ENCODE assay signal across 8 cellular contexts in the genomic region with DNA sequence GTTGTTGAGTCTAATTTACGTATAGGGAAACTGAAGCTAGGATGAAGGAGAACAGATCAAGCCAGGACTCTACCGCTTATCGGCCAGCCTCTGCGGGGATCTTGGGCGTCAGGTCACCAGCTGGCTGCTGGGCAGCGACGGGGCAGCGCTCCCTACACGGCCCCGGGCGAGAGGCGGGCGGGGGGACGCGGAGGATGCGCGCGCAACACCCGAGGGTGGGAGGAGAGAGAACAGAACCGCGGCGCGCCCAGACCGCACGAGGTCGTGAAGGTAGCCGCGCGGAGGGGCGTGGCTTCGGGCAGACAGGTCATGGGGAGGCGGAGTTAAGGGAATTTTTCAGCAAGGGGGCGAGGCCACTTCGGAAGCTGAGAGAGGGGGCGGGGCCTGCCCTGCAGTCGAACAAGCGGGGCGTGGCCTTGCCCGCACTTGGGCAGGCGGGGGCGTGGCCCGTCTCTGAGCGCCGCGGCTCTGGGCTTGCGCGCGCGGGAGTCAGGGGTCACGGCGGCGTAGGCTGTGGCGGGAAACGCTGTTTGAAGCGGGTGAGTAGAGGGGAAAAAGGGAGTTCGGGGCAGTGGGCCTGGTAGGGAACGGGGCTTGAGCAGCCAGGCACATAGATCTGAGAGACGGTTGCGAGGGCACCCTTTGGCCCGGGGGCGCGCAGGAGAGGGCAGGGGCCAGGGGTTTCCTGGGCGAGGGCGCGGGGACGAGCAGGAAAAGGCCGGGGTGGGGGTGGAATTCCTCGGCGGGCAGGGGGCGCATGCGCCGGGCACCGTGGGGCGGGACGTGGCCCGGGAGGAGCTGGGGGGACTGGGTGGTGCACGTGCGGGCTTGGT. TPM values are rescaled to one million over a fixed set of nuclear protein-coding genes. Genes with fewer than 3 reads are reported as not detected.
DNase-seq lines count a peak whose midpoint lies in the region; ATAC-seq and TF ChIP-seq lines count a peak whose summit lies in the region.

TSS of gene POLD1 (plus strand) at position 496 of the 833 bp plus-strand sequence. CDS start 14,505 bp downstream, outside the sequence.

- DNase-seq in AML-193 (lab: John Stamatoyannopoulos, UW) = peak; percentile 96 to 98
- peak; percentile 99 for DNase-seq in GM19238 (ENCODE audit: insufficient read length, low spot score)
- peak; percentile 97 to 98 for DNase-seq in NCI-H524 (lab: John Stamatoyannopoulos, UW)
- peak; percentile 100 for DNase-seq in activated CD4-positive, alpha-beta T cell treated with anti-CD3 and anti-CD28 coated beads for 36 hours
- peak; percentile 99 for DNase-seq in choroid plexus epithelial cell (ENCODE audit: low read depth)
- DNase-seq in kidney glomerular epithelial cell (lab: John Stamatoyannopoulos, UW) = peak; percentile 97
- peak; percentile 97 to 99 for DNase-seq in stimulated activated CD4-positive, alpha-beta T cell treated with anti-CD3 and anti-CD28 coated beads, Interleukin-1b, Interleukin-23, amount 100 ng/mL, for 1 hour (ENCODE audit: low read depth in 2 of 2)

- POLR2A ChIA-PET in activated CD4-positive, alpha-beta T cell treated with anti-CD3 and anti-CD28 coated beads for 36 hours (lab: Charles Lee) = interaction anchor here (0.6 to 1.3 kb wide), 7 partner anchors 8 to 393 kb away, joined by 3 to 6 read pairs (median 3); partner anchors contain the start of genes JOSD2 and NR1H2

- no peaks in the 10 kb centered on the region for H3K27me3 Mint-ChIP-seq in activated CD4-positive, alpha-beta T cell treated with anti-CD3 and anti-CD28 coated beads for 36 hours

- peaks cover 47% of the 10 kb centered on the region for H3K36me3 Mint-ChIP-seq in activated CD4-positive, alpha-beta T cell treated with anti-CD3 and anti-CD28 coated beads for 36 hours (ENCODE audit: low read depth)

- CTCF ChIA-PET in activated CD4-positive, alpha-beta T cell treated with anti-CD3 and anti-CD28 coated beads for 36 hours (lab: Charles Lee) = interaction anchor here (0.6 to 1.2 kb wide), 6 partner anchors 15 to 1976 kb away, joined by 3 to 4 read pairs (median 3); no protein-coding TSS in a partner anchor

- peaks cover 27% of the 10 kb centered on the region for H3K4me1 Mint-ChIP-seq in activated CD4-positive, alpha-beta T cell treated with anti-CD3 and anti-CD28 coated beads for 36 hours

- intact Hi-C loops in activated CD4-positive, alpha-beta T cell treated with anti-CD3 and anti-CD28 coated beads for 36 hours (cut with DNase I, micrococcal nuclease) = loop anchor here (1.0 to 2.0 kb wide), 14 partner anchors 8 to 743 kb away; partner anchors contain the start of genes JOSD2 (in 2 of the 2), NR1H2 (in 2 of the 2), CTU1 (in 1 of the 2) and EMC10 (in 1 of the 2)

- peak within 1 kb of the TSS; percentile 67 for H3K4me3 ChIP-seq in choroid plexus epithelial cell (ENCODE audit: low read depth, low read length)

- ATAC-seq in HG03442 (IDR thresholded peaks at IDR 0.05; ENCODE audit: unreplicated experiment) = peak; percentile 79
- ATAC-seq in activated CD4-positive, alpha-beta T cell treated with anti-CD3 and anti-CD28 coated beads for 36 hours = peak; percentile 92

- TF ChIP-seq CTCF in choroid plexus epithelial cell (conservative IDR thresholded peaks at IDR 0.05; ENCODE audit: low read depth, low read length) = no peak

- H3K4me3 Mint-ChIP-seq in activated CD4-positive, alpha-beta T cell treated with anti-CD3 and anti-CD28 coated beads for 36 hours = peak within 1 kb of the TSS; percentile 99

- peak within 1 kb of the TSS; percentile 93 for H3K27ac Mint-ChIP-seq in activated CD4-positive, alpha-beta T cell treated with anti-CD3 and anti-CD28 coated beads for 36 hours

- no peaks in the 10 kb centered on the region for H3K9me3 Mint-ChIP-seq in activated CD4-positive, alpha-beta T cell treated with anti-CD3 and anti-CD28 coated beads for 36 hours (ENCODE audit: low read depth)

RNA-seq across cellular contexts. Expression of gene POLD1, which starts in this region (rescaled TPM):
- total RNA-seq in activated CD4-positive, alpha-beta T cell treated with anti-CD3 and anti-CD28 coated beads for 36 hours = 100 to 1,000 TPM; 220 to 227 TPM

Comparison
In these comparisons a context has a peak if more than half of its experiments do, and no peak if none do; other contexts are left out.
1. Peak in every context shown above with its lines: DNase-seq, ATAC-seq and H3K4me3 ChIP-seq.